In the genomic region with DNA sequence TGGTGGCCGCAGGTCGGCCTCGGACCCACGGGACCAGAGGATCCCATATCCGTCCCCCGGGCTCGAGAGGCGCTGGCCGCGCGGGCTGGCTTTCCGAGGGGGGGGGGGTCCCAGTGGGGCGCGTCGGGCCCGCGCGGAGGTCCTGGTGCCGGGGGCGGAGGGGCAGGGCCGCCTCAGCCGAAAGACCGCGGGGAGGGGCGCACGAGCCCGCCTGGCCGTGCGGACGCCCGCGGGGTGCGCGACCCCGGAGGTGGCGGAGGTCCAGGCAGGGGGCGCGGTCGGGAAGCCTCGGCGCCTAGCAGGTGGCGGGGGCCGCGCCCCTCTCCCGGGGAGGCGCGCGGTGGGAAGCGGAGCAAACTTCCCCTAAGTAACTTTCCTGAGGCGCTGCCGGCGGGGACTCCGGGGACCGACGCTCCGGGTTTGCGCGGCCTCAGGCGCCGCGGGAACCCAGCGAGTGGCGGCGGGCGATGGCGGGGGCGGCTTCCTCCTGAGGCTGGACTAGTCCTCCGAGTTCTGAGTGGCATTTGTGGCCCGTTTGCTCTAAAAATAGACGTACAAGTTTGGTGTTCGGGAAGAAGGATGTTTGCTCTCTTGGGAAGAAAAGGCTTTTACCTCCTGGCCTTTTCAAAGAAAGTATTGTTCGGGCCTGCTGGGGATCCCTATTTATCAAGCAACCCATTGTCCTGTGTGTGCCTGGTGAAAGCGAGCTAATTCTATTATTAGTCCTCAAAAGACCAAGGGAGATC, we compare ENCODE assay signal across 7 cellular contexts. TPM values are rescaled to one million over a fixed set of nuclear protein-coding genes. Genes with fewer than 3 reads are reported as not detected.
DNase-seq lines count a peak whose midpoint lies in the region; ATAC-seq and TF ChIP-seq lines count a peak whose summit lies in the region.

No MANE protein-coding gene starts in this region.

- H3K36me3 Mint-ChIP-seq in HFFc6 (ENCODE audit: low read depth): peaks cover 9% of the 10 kb centered on the region; the same call in 1 of the 2 replicates
- H3K36me3 Mint-ChIP-seq in activated T-helper 1 cell treated with anti-CD3 and anti-CD28 coated beads, Interleukin-12 subunit alpha, Interleukin-12 subunit beta, Interleukin-2, Interleukin-4 antibody, amounts not matched to agents 30 ng/mL and 10 ng/mL and 1 ng/mL, durations not matched to agents 14 hours and 24 hours and 36 hours (ENCODE audit: low read depth): no peaks in the 10 kb centered on the region

- peak overlapping the region; percentile 18 for H3K27ac ChIP-seq in neural cell (ENCODE audit: low read length)

- peak overlapping the region; percentile 95 for H3K4me2 ChIP-seq in neural cell (ENCODE audit: low read length)

- H2AFZ ChIP-seq in neural cell (ENCODE audit: low read depth, low read length): no peak overlapping the region

- H3K9me3 Mint-ChIP-seq in HFFc6: no peaks in the 10 kb centered on the region
- H3K9me3 Mint-ChIP-seq in activated T-helper 1 cell treated with anti-CD3 and anti-CD28 coated beads, Interleukin-12 subunit alpha, Interleukin-12 subunit beta, Interleukin-2, Interleukin-4 antibody, amounts not matched to agents 30 ng/mL and 10 ng/mL and 1 ng/mL, durations not matched to agents 14 hours and 24 hours and 36 hours: no peaks in the 10 kb centered on the region

- peak overlapping the region; percentile 91 for H3K4me3 Mint-ChIP-seq in HFFc6
- H3K4me3 Mint-ChIP-seq in activated T-helper 1 cell treated with anti-CD3 and anti-CD28 coated beads, Interleukin-12 subunit alpha, Interleukin-12 subunit beta, Interleukin-2, Interleukin-4 antibody, amounts not matched to agents 30 ng/mL and 10 ng/mL and 1 ng/mL, durations not matched to agents 14 hours and 24 hours and 36 hours: peak overlapping the region; percentile 86

- H3F3A ChIP-seq in neural cell (ENCODE audit: insufficient read depth, low read length, poor library complexity, severe bottlenecking): no peaks in the 10 kb centered on the region

- H3K27me3 Mint-ChIP-seq in HFFc6 (ENCODE audit: insufficient read depth): peaks cover 1% of the 10 kb centered on the region; the same call in 1 of the 2 replicates
- peaks cover 22% of the 10 kb centered on the region for H3K27me3 Mint-ChIP-seq in activated T-helper 1 cell treated with anti-CD3 and anti-CD28 coated beads, Interleukin-12 subunit alpha, Interleukin-12 subunit beta, Interleukin-2, Interleukin-4 antibody, amounts not matched to agents 30 ng/mL and 10 ng/mL and 1 ng/mL, durations not matched to agents 14 hours and 24 hours and 36 hours (ENCODE audit: insufficient read depth)

- H3K9me3 ChIP-seq in neural cell (ENCODE audit: low read length): no peaks in the 10 kb centered on the region

- peaks cover 4% of the 10 kb centered on the region for H4K20me1 ChIP-seq in neural cell (ENCODE audit: insufficient read depth)

- peaks cover 50% of the 10 kb centered on the region for H3K4me1 Mint-ChIP-seq in HFFc6 (ENCODE audit: low read depth)
- H3K4me1 Mint-ChIP-seq in activated T-helper 1 cell treated with anti-CD3 and anti-CD28 coated beads, Interleukin-12 subunit alpha, Interleukin-12 subunit beta, Interleukin-2, Interleukin-4 antibody, amounts not matched to agents 30 ng/mL and 10 ng/mL and 1 ng/mL, durations not matched to agents 14 hours and 24 hours and 36 hours (ENCODE audit: low read depth): peaks cover 33% of the 10 kb centered on the region

- peak overlapping the region; percentile 66 for H3K9ac ChIP-seq in neural cell (ENCODE audit: low read length)

- H3K27me3 ChIP-seq in neural cell (ENCODE audit: insufficient read depth, low read depth, low read length): no peaks in the 10 kb centered on the region

- no peak for ATAC-seq in HG02973 (IDR thresholded peaks at IDR 0.05; ENCODE audit: unreplicated experiment)

- H3K9me2 ChIP-seq in neural cell (ENCODE audit: insufficient read depth, low read length): no peaks in the 10 kb centered on the region

- no peaks in the 10 kb centered on the region for H3K36me3 ChIP-seq in neural cell (ENCODE audit: insufficient read depth, low read length)

- peak overlapping the region; percentile 90 for H3K27ac Mint-ChIP-seq in HFFc6
- no peak overlapping the region for H3K27ac Mint-ChIP-seq in activated T-helper 1 cell treated with anti-CD3 and anti-CD28 coated beads, Interleukin-12 subunit alpha, Interleukin-12 subunit beta, Interleukin-2, Interleukin-4 antibody, amounts not matched to agents 30 ng/mL and 10 ng/mL and 1 ng/mL, durations not matched to agents 14 hours and 24 hours and 36 hours

- TF ChIP-seq RAD21 in neural cell (conservative IDR thresholded peaks at IDR 0.05): no peak

- peak; percentile 29 for DNase-seq in GM10248 (ENCODE audit: extremely low spot score)
- DNase-seq in HFFc6: peak; percentile 26
- DNase-seq in NCI-H1105 treated with DMSO at 0.1 percent for 48 hours (lab: John Stamatoyannopoulos, UW): peak; percentile 72
- peak; percentile 14 for DNase-seq in activated T-helper 1 cell treated with anti-CD3 and anti-CD28 coated beads, Interleukin-12 subunit alpha, Interleukin-12 subunit beta, Interleukin-2, Interleukin-4 antibody, amounts not matched to agents 30 ng/mL and 10 ng/mL and 1 ng/mL, durations not matched to agents 14 hours and 24 hours and 36 hours (ENCODE audit: low spot score)
- peak; percentile 5 for DNase-seq in germinal center (ENCODE audit: low spot score)

- H3K79me2 ChIP-seq in neural cell (replicated peaks; ENCODE audit: insufficient read depth, low read length): peaks cover 48% of the 10 kb centered on the region

- H3K4me3 ChIP-seq in neural cell (ENCODE audit: low read length): peak overlapping the region; percentile 81

- intact Hi-C loops in activated T-helper 1 cell treated with anti-CD3 and anti-CD28 coated beads, Interleukin-12 subunit alpha, Interleukin-12 subunit beta, Interleukin-2, Interleukin-4 antibody, amounts not matched to agents 30 ng/mL and 10 ng/mL and 1 ng/mL, durations not matched to agents 14 hours and 24 hours and 36 hours (cut with micrococcal nuclease): loop anchor here (2.0 to 10.0 kb wide), 5 partner anchors 1219 to 1894 kb away; a partner anchor contains a TSS

- CTCF ChIA-PET in GM10248 (lab: Yijun Ruan, JAX): no interaction called here

- POLR2A ChIA-PET in GM10248 (lab: Yijun Ruan, JAX): no interaction called here

- TF ChIP-seq EP300 in neural cell (conservative IDR thresholded peaks at IDR 0.05; ENCODE audit: poor library complexity, severe bottlenecking): no peak

- TF ChIP-seq CTCF in GM10248 (IDR thresholded peaks at IDR 0.05; ENCODE audit: control extremely low read depth, extremely low read depth, low read depth, missing control alignments): no peak
- no peak; the same call in 1 of the 2 replicates for TF ChIP-seq CTCF in HFFc6 (IDR thresholded peaks at IDR 0.05)
- TF ChIP-seq CTCF in neural cell (IDR thresholded peaks at IDR 0.05; ENCODE audit: poor library complexity, severe bottlenecking): no peak

TF ChIP-seq in neural cell, 6 proteins besides CTCF, POLR2A, EP300 and RAD21:
- TF ChIP-seq SMC3 (conservative IDR thresholded peaks at IDR 0.05; ENCODE audit: poor library complexity) (peak; percentile 16), TAF1 (IDR thresholded peaks at IDR 0.05; ENCODE audit: low read depth) (no peak), MXI1 (conservative IDR thresholded peaks at IDR 0.05; ENCODE audit: poor library complexity, severe bottlenecking) (peak; percentile 41), EZH2 (IDR thresholded peaks at IDR 0.05; ENCODE audit: borderline replicate concordance, insufficient read depth, low read length, poor library complexity, severe bottlenecking) (no peak)

RNA-seq across cellular contexts. Expression of a gene that starts 26.4 kb away (rescaled TPM):
- 10 to 100 TPM; 26.1 to 32.2 (median 29.5) TPM for total RNA-seq in HFFc6 (2021; fragmentation: NEBNext Ultra II Directional; extraction: Animal tissue kit (Norgen Biotek cat#: 25700))
- 16.5 and 17.3 TPM in 2 replicates for total RNA-seq in activated T-helper 1 cell treated with anti-CD3 and anti-CD28 coated beads, Interleukin-12 subunit alpha, Interleukin-12 subunit beta, Interleukin-2, Interleukin-4 antibody, amounts not matched to agents 30 ng/mL and 10 ng/mL and 1 ng/mL, durations not matched to agents 14 hours and 24 hours and 36 hours
- polyA plus RNA-seq in neural cell: 86.6 and 90.0 TPM in 2 replicates
- 128 and 146 TPM in 2 replicates for polyA minus RNA-seq in neural cell

Comparison
In these comparisons a context has a peak if more than half of its experiments do, and no peak if none do; other contexts are left out.
1. DNase-seq: peak in every context shown above with its lines; median percentile 72 in NCI-H1105 treated with DMSO at 0.1 percent for 48 hours; 29 in GM10248; 26 in HFFc6; 14 in activated T-helper 1 cell treated with anti-CD3 and anti-CD28 coated beads, Interleukin-12 subunit alpha, Interleukin-12 subunit beta, Interleukin-2, Interleukin-4 antibody, amounts not matched to agents 30 ng/mL and 10 ng/mL and 1 ng/mL, durations not matched to agents 14 hours and 24 hours and 36 hours; 5 in germinal center.